ENCODE assay signal across 8 cellular contexts in the genomic region with DNA sequence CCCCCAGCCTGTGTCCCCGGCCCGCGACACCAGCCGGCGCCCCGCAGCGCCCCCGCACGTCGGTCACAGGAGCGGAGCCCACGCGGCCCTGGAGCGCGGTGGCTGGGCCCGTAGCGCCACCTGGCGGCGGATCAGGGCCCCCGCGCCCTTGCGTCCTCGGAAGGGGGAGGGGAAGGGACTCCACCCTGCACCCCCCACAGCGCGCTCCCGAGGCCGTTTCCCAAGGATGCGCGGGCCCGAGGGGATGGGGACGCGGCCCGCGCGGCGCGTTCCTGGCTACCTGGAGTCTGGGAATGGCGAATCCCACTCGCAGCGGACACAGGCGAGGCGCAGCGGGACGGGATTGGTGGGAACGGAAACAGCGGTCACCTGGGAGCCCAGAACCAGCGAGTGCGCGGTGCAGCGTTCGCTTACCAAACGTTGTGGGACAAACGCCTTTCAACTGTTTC. TPM values are rescaled to one million over a fixed set of nuclear protein-coding genes. Genes with fewer than 3 reads are reported as not detected.
A peak's percentile ranks its signal among the peaks of the same experiment; 100 is the strongest.
DNase-seq lines count a peak whose midpoint lies in the region; ATAC-seq and TF ChIP-seq lines count a peak whose summit lies in the region.

No MANE protein-coding gene starts in this region.

- H3K9me3 Mint-ChIP-seq in endodermal cell = no peaks in the 10 kb centered on the region

- H3K27ac ChIP-seq in endodermal cell (ENCODE audit: low read depth, low read length) = no peak overlapping the region

- peak; percentile 94 for TF ChIP-seq CTCF in endodermal cell (conservative IDR thresholded peaks at IDR 0.05)

- H3K9ac ChIP-seq in endodermal cell (ENCODE audit: extremely low read depth, low read length, poor library complexity, severe bottlenecking) = no peak overlapping the region

- ATAC-seq in GM18517 (IDR thresholded peaks at IDR 0.05; ENCODE audit: unreplicated experiment) = peak; percentile 65
- ATAC-seq in HG03064 (IDR thresholded peaks at IDR 0.05; ENCODE audit: low read depth, unreplicated experiment) = peak; percentile 91

- H3K4me1 Mint-ChIP-seq in endodermal cell = peaks cover 2% of the 10 kb centered on the region

- no peaks in the 10 kb centered on the region for H3K9me3 ChIP-seq in endodermal cell (ENCODE audit: control insufficient read depth, low read length)

- H3K27me3 ChIP-seq in endodermal cell (ENCODE audit: control insufficient read depth, insufficient read depth, low read length, poor library complexity, severe bottlenecking) = no peaks in the 10 kb centered on the region

- H3K36me3 Mint-ChIP-seq in endodermal cell (ENCODE audit: low read depth) = no peaks in the 10 kb centered on the region

- no peaks in the 10 kb centered on the region for H3K36me3 ChIP-seq in endodermal cell (ENCODE audit: control insufficient read depth, insufficient read depth, low read length)

- H3K4me3 ChIP-seq in endodermal cell (ENCODE audit: low read length) = peak overlapping the region; percentile 70

- no peak overlapping the region for H3K27ac Mint-ChIP-seq in endodermal cell

- peak overlapping the region; percentile 49 for H3K4me3 Mint-ChIP-seq in endodermal cell

- no peaks in the 10 kb centered on the region for H3K4me1 ChIP-seq in endodermal cell (ENCODE audit: control insufficient read depth, insufficient read depth, low read length)

- DNase-seq in 8988T (peak; percentile 96), NCI-H510A (lab: John Stamatoyannopoulos, UW) (peak; percentile 50), endodermal cell (peak; percentile 93), midbrain (lab: John Stamatoyannopoulos, UW) (peak; percentile 70)
- DNase-seq in activated CD8-positive, alpha-beta memory T cell treated with anti-CD3 and anti-CD28 coated beads for 1 hour (ENCODE audit: extremely low read depth in 1 of 2, low read depth in 1 of 2) = peak; percentile 34 to 67
- DNase-seq in stimulated activated CD8-positive, alpha-beta memory T cell treated with anti-CD3 and anti-CD28 coated beads, Interleukin-15, amount 100 ng/mL, for 48 hours (ENCODE audit: low read depth in 2 of 2) = peak; percentile 60 to 64

- 2 to 3% methylated on average over 21 to 53 of the region's 53 CpGs for WGBS in endodermal cell (ENCODE audit: insufficient coverage in 1 of 2, insufficient read length in 1 of 2), 2 experiments

- H3K27me3 Mint-ChIP-seq in endodermal cell (ENCODE audit: insufficient read depth) = peaks cover 41% of the 10 kb centered on the region

RNA-seq across cellular contexts. Expression of gene MKI67, which starts 23.8 kb away (rescaled TPM):
- 10 to 100 TPM; 74.8 to 90.5 TPM for total RNA-seq in endodermal cell
- polyA plus RNA-seq in endodermal cell (2013, experiment 1 of 2) = 66.5 TPM
- 75.5 TPM for polyA plus RNA-seq in endodermal cell (2013, experiment 2 of 2)
